Comparison of ENCODE assay signal across 8 cellular contexts in genomic region chr9:75892168-75892901, GRCh38. TPM values are rescaled to one million over a fixed set of nuclear protein-coding genes. Genes with fewer than 3 reads are reported as not detected.
DNase-seq lines count a peak whose midpoint lies in the region; ATAC-seq and TF ChIP-seq lines count a peak whose summit lies in the region.

No MANE protein-coding gene starts in this region.

- 4% methylated on average over 35 of the region's 35 CpGs for WGBS in liver

- DNase-seq in NCI-H69 (lab: John Stamatoyannopoulos, UW) (peak; percentile 33), caudate nucleus (lab: John Stamatoyannopoulos, UW) (peak in 43 of 61 donors; percentile 9 to 76 (median 31)), NCI-H2107 (lab: John Stamatoyannopoulos, UW) (no peak)
- peak; percentile 26 for DNase-seq in stimulated activated CD4-positive, alpha-beta T cell treated with anti-CD3 and anti-CD28 coated beads, Interleukin-4, amount 100 ng/mL, for 1 hour

- H3K4me1 ChIP-seq in BLaER1 treated with 17β-estradiol and CSF1 and Interleukin-3, amounts not matched to agents 10 nM and 100 nM, result peaks cover 22 to 32% (median 27%) of the 10 kb centered on the region in 10 experiments
- peaks cover 5 to 37% (median 18%) of the 10 kb centered on the region in 4 donors for H3K4me1 ChIP-seq in liver (ENCODE audit: control insufficient read depth in 4 of 4, insufficient read depth in 4 of 4, low read length in 3 of 4)

- ATAC-seq in HG03196 (IDR thresholded peaks at IDR 0.05; ENCODE audit: unreplicated experiment) (no peak), HG02981 (IDR thresholded peaks at IDR 0.05; ENCODE audit: unreplicated experiment) (no peak)

- H3K36me3 ChIP-seq in BLaER1 treated with 17β-estradiol and CSF1 and Interleukin-3, amounts not matched to agents 10 nM and 100 nM, result no peaks in the 10 kb centered on the region
- no peaks in the 10 kb centered on the region for H3K36me3 ChIP-seq in liver (ENCODE audit: control insufficient read depth in 4 of 4, insufficient read depth in 3 of 4, low read depth in 1 of 4, low read length in 3 of 4)

- H3K27me3 ChIP-seq in BLaER1 treated with 17β-estradiol and CSF1 and Interleukin-3, amounts not matched to agents 10 nM and 100 nM, result peaks cover 42 to 50% (median 44%) of the 10 kb centered on the region in 11 experiments
- H3K27me3 ChIP-seq in liver (ENCODE audit: control insufficient read depth in 4 of 4, insufficient read depth in 4 of 4, low read length in 3 of 4), result no peaks in the 10 kb centered on the region

- no peak for TF ChIP-seq RAD21 in liver (IDR thresholded peaks at IDR 0.05)

- no peak overlapping the region for H3K27ac ChIP-seq in BLaER1 treated with 17β-estradiol and CSF1 and Interleukin-3, amounts not matched to agents 10 nM and 100 nM
- H3K27ac ChIP-seq in caudate nucleus (ENCODE audit: low read depth, low read length), result no peak overlapping the region
- no peak overlapping the region for H3K27ac ChIP-seq in liver (ENCODE audit: low read depth in 1 of 2, low read length in 2 of 2)

- H3K4me3 ChIP-seq in BLaER1 treated with 17β-estradiol and CSF1 and Interleukin-3, amounts not matched to agents 10 nM and 100 nM, result peak overlapping the region; percentile 64 to 89 (median 78)
- H3K4me3 ChIP-seq in liver (ENCODE audit: low read depth in 1 of 3, low read length in 3 of 3), result peak overlapping the region in 2 of 3 donors; percentile 67 to 87

- peak overlapping the region; percentile 95 to 100 (median 99) for H3K4me2 ChIP-seq in BLaER1 treated with 17β-estradiol and CSF1 and Interleukin-3, amounts not matched to agents 10 nM and 100 nM

- H3K9ac ChIP-seq in BLaER1 treated with 17β-estradiol and CSF1 and Interleukin-3, amounts not matched to agents 10 nM and 100 nM, result peak overlapping the region in 9 of 11 experiments; percentile 44 to 82 (median 76); a peak in 15 of 22 replicates
- no peak overlapping the region for H3K9ac ChIP-seq in liver (ENCODE audit: low read depth in 1 of 2, low read length in 2 of 2)

- no peaks in the 10 kb centered on the region for H3K9me3 ChIP-seq in BLaER1 treated with 17β-estradiol and CSF1 and Interleukin-3, amounts not matched to agents 10 nM and 100 nM (replicated peaks in 1 of 11)
- no peaks in the 10 kb centered on the region for H3K9me3 ChIP-seq in liver (ENCODE audit: control insufficient read depth in 4 of 4, low read length in 3 of 4)

- H4K20me1 ChIP-seq in BLaER1 treated with 17β-estradiol and CSF1 and Interleukin-3, amounts not matched to agents 10 nM and 100 nM, result peaks cover 0 to 22% (median 16%) of the 10 kb centered on the region in 11 experiments; a peak in 16 of 22 replicates

- TF ChIP-seq CTCF in liver (IDR thresholded peaks at IDR 0.05; ENCODE audit: low read depth, low read length, missing input control), result no peak

TF ChIP-seq in liver, 16 proteins besides CTCF, POLR2A, EP300 and RAD21:
- TF ChIP-seq ZBTB33 (IDR thresholded peaks at IDR 0.05) (no peak), TAF1 (conservative IDR thresholded peaks at IDR 0.05) (no peak), ATF3 (IDR thresholded peaks at IDR 0.05) (no peak), EGR1 (IDR thresholded peaks at IDR 0.05; ENCODE audit: low read depth in 2 of 2) (no peak), SP1 (IDR thresholded peaks at IDR 0.05) (no peak), HNF4A (conservative IDR thresholded peaks at IDR 0.05) (no peak), YY1 (IDR thresholded peaks at IDR 0.05) (no peak), MAX (IDR thresholded peaks at IDR 0.05) (no peak)

RNA-seq across cellular contexts. Expression of gene PCSK5, which starts 1.9 kb away (rescaled TPM):
- total RNA-seq in liver, result 1 to 10 TPM in 1 of 2 donors, under 1 TPM in 1; 0.93 to 3.6 TPM
- under 1 TPM; 0.58 to 0.71 TPM for polyA plus RNA-seq in liver

Comparison
In these comparisons a context has a peak if more than half of its experiments do, and no peak if none do; other contexts are left out.
1. H3K9ac ChIP-seq: peak in BLaER1 treated with 17β-estradiol and CSF1 and Interleukin-3, amounts not matched to agents 10 nM and 100 nM (9 of 11); none in liver (0 of 2).